In the genomic region with DNA sequence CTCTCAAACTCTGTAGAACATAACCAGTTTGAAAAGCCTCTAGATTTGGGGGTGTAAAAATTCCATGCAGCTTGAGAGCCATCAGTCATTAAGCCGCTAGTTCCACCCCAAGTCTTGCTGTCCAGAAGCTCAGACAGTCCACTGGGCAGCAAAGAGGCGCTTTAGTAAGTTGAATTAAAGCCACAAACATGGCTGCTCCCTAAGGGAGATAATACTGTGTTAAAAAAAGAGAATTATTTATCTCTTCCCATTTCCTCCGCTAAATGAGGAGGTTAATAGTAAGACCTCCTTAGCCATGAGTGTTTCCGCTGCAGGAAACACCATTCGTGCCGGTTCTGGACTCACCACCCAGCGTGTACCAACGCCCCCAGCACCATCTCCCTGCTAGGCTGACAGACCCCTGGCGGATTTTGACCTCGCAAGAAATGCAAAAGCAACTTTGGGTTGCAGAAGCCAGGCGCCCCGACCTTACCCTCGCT, we compare ENCODE assay signal across 8 cellular contexts. TPM values are rescaled to one million over a fixed set of nuclear protein-coding genes. Genes with fewer than 3 reads are reported as not detected.
DNase-seq lines count a peak whose midpoint lies in the region; ATAC-seq and TF ChIP-seq lines count a peak whose summit lies in the region.

No MANE protein-coding gene starts in this region.

- peak overlapping the region; percentile 71 for H3K27ac ChIP-seq in substantia nigra (ENCODE audit: low read depth, low read length, poor library complexity, severe bottlenecking)

- no peak for TF ChIP-seq CTCF in AG04449 (IDR thresholded peaks at IDR 0.05; ENCODE audit: insufficient read depth, low read length, missing control alignments)
- no peak for TF ChIP-seq CTCF in GM12875 (IDR thresholded peaks at IDR 0.05; ENCODE audit: borderline replicate concordance, insufficient read depth, low read depth, low read length)
- no peak for TF ChIP-seq CTCF in lower leg skin (IDR thresholded peaks at IDR 0.05)

- CTCF ChIA-PET in AG04449 (lab: Yijun Ruan, JAX) = interaction anchor here (0.6 to 14.8 kb wide), 27 partner anchors 10 to 292 kb away, joined by 3 to 230 read pairs (median 4); a partner anchor contains a TSS

- H3K9ac ChIP-seq in NT2/D1 (ENCODE audit: insufficient read length, low read depth) = peak overlapping the region; percentile 66

- H3K9me3 ChIP-seq in NT2/D1 (ENCODE audit: insufficient read depth, low read length) = no peaks in the 10 kb centered on the region

- WGBS in lower leg skin, 2 donors = 1% methylated on average over 12 to 13 of the region's 13 CpGs

- H3K4me1 ChIP-seq in NT2/D1 (ENCODE audit: insufficient read depth, insufficient read length) = peaks cover 2% of the 10 kb centered on the region

- no peak for TF ChIP-seq POLR2A in lower leg skin (IDR thresholded peaks at IDR 0.05)

- POLR2A ChIA-PET in AG04449 (lab: Yijun Ruan, JAX) = no interaction called here

- no peaks in the 10 kb centered on the region for H3K27me3 ChIP-seq in NT2/D1 (ENCODE audit: insufficient read depth, insufficient read length)

- peak overlapping the region; percentile 78 for H3K4me3 ChIP-seq in AG04449 (ENCODE audit: low read depth, low read length)
- peak overlapping the region; percentile 77 for H3K4me3 ChIP-seq in GM12875 (ENCODE audit: low read depth, low read length)
- peak overlapping the region; percentile 82 for H3K4me3 ChIP-seq in NT2/D1 (ENCODE audit: insufficient read length, low read depth)
- H3K4me3 ChIP-seq in lower leg skin (ENCODE audit: low read depth, poor library complexity, severe bottlenecking) = peak overlapping the region; percentile 95

- DNase-seq in AG04449 (ENCODE audit: low read depth, low spot score) (no peak), NT2/D1 (ENCODE audit: low read depth, low spot score) (no peak), cerebellum (ENCODE audit: low spot score) (peak; percentile 44), lower leg skin (ENCODE audit: low spot score in 2 of 2) (peak; percentile 38 to 92), substantia nigra (lab: John Stamatoyannopoulos, UW) (peak in 7 of 49 donors; percentile 12 to 76 (median 45)), activated gamma-delta T cell treated with Interleukin-2 at 50 U/mL for 16 hours (no peak)

- H3K36me3 ChIP-seq in NT2/D1 (ENCODE audit: insufficient read depth, insufficient read length, low read length) = peaks cover 6% of the 10 kb centered on the region

- peak; percentile 15 for ATAC-seq in HG02798 (IDR thresholded peaks at IDR 0.05; ENCODE audit: poor library complexity, unreplicated experiment)

- intact Hi-C loops in lower leg skin (cut with DNase I; ENCODE audit: low total_unique reads) = no loop called here

RNA-seq across cellular contexts. Expression of a gene that starts 0.5 kb away (rescaled TPM):
- total RNA-seq in cerebellum = 51.0 TPM
- 100 to 1,000 TPM in 1 of 4 donors, 10 to 100 TPM in 3; 36.7 to 158 (median 83.9) TPM for total RNA-seq in lower leg skin

RNA-seq across cellular contexts. Expression of a gene that starts 8.7 kb away (rescaled TPM):
- total RNA-seq in cerebellum (77.3 TPM), lower leg skin (10 to 100 TPM; 29.3 to 52.7 (median 41.2) TPM)

Comparison
In these comparisons a context has a peak if more than half of its experiments do, and no peak if none do; other contexts are left out.
1. DNase-seq: peak in cerebellum (single experiment) and lower leg skin (2 of 2); none in AG04449 (single experiment), NT2/D1 (single experiment) and activated gamma-delta T cell treated with Interleukin-2 at 50 U/mL for 16 hours (single experiment).
2. Peak in every context shown above with its lines, with median percentiles within 50 percentile points of each other: H3K4me3 ChIP-seq.